In genomic region chr1:36320291-36320758, GRCh38 we compare ENCODE assay signal across 10 cellular contexts. TPM values are rescaled to one million over a fixed set of nuclear protein-coding genes. Genes with fewer than 3 reads are reported as not detected.
A peak's percentile ranks its signal among the peaks of the same experiment; 100 is the strongest.
DNase-seq lines count a peak whose midpoint lies in the region; ATAC-seq and TF ChIP-seq lines count a peak whose summit lies in the region.
"Had no signal": no experiment of that assay in that cellular context is flagged by ENCODE, and none has a peak within 500 bp of the region (broad histone marks: within the 10 kb centered on the region; RNA-seq: fewer than 3 reads in every experiment).

No MANE protein-coding gene starts in this region.

- no peak overlapping the region for H3K27ac Mint-ChIP-seq in T-helper 2 cell treated with Interferon-gamma antibody and Interleukin-4, amounts not matched to agents 5 μg/mL and 100 μg/mL, for 36 hours
- no peak overlapping the region for H3K27ac Mint-ChIP-seq in activated CD8-positive, alpha-beta T cell treated with anti-CD3 and anti-CD28 coated beads for 36 hours
- peak overlapping the region; percentile 68 to 70 for H3K27ac Mint-ChIP-seq in stimulated activated naive CD8-positive, alpha-beta T cell treated with anti-CD3 and anti-CD28 coated beads, Interleukin-15, amount 100 ng/mL, for 72 hours

- H3K27ac ChIP-seq in iPS DF 6.9 (ENCODE audit: low read length), result no peak overlapping the region
- H3K27ac ChIP-seq: HL-60 had no signal

- no CpG with 5 or more reads among the region's 16 CpGs for WGBS in iPS DF 6.9 (ENCODE audit: insufficient coverage, insufficient read length)

- H3K27me3 Mint-ChIP-seq in T-helper 2 cell treated with Interferon-gamma antibody and Interleukin-4, amounts not matched to agents 5 μg/mL and 100 μg/mL, for 36 hours (ENCODE audit: low read depth), result peaks cover 3% of the 10 kb centered on the region
- no peaks in the 10 kb centered on the region for H3K27me3 Mint-ChIP-seq in activated CD8-positive, alpha-beta T cell treated with anti-CD3 and anti-CD28 coated beads for 36 hours
- H3K27me3 Mint-ChIP-seq in stimulated activated naive CD8-positive, alpha-beta T cell treated with anti-CD3 and anti-CD28 coated beads, Interleukin-15, amount 100 ng/mL, for 72 hours, result peaks cover 8% of the 10 kb centered on the region

- H3K4me3 Mint-ChIP-seq in T-helper 2 cell treated with Interferon-gamma antibody and Interleukin-4, amounts not matched to agents 5 μg/mL and 100 μg/mL, for 36 hours, result peak overlapping the region; percentile 27
- peak overlapping the region; percentile 60 for H3K4me3 Mint-ChIP-seq in activated CD8-positive, alpha-beta T cell treated with anti-CD3 and anti-CD28 coated beads for 36 hours
- H3K4me3 Mint-ChIP-seq in stimulated activated naive CD8-positive, alpha-beta T cell treated with anti-CD3 and anti-CD28 coated beads, Interleukin-15, amount 100 ng/mL, for 72 hours, result peak overlapping the region; percentile 77 to 89

- POLR2A ChIA-PET in activated CD8-positive, alpha-beta T cell treated with anti-CD3 and anti-CD28 coated beads for 36 hours (lab: Charles Lee), result interaction anchor here (1.0 to 7.9 kb wide), 2 partner anchors 13 to 86 kb away, joined by 3 to 89 read pairs; partner anchors contain the start of gene SH3D21

- no peak for ATAC-seq in activated CD8-positive, alpha-beta T cell treated with anti-CD3 and anti-CD28 coated beads for 36 hours
- no peak for ATAC-seq in stimulated activated naive CD8-positive, alpha-beta T cell treated with anti-CD3 and anti-CD28 coated beads, Interleukin-15, amount 100 ng/mL, for 72 hours
- no peak for ATAC-seq in HG03097 (IDR thresholded peaks at IDR 0.05; ENCODE audit: low FRiP score, unreplicated experiment)
- ATAC-seq in GM21529 (IDR thresholded peaks at IDR 0.05; ENCODE audit: unreplicated experiment), result no peak

- peaks cover 13% of the 10 kb centered on the region for H3K36me3 Mint-ChIP-seq in T-helper 2 cell treated with Interferon-gamma antibody and Interleukin-4, amounts not matched to agents 5 μg/mL and 100 μg/mL, for 36 hours (ENCODE audit: low read depth)
- H3K36me3 Mint-ChIP-seq in activated CD8-positive, alpha-beta T cell treated with anti-CD3 and anti-CD28 coated beads for 36 hours (ENCODE audit: low read depth), result peaks cover 8% of the 10 kb centered on the region

- peaks cover 8% of the 10 kb centered on the region for H3K4me1 ChIP-seq in iPS DF 6.9 (ENCODE audit: control insufficient read depth, insufficient read depth, low read length)

- H3K4me3 ChIP-seq in iPS DF 6.9 (ENCODE audit: low read length), result peak overlapping the region; percentile 49

- no peaks in the 10 kb centered on the region for H3K9me3 Mint-ChIP-seq in T-helper 2 cell treated with Interferon-gamma antibody and Interleukin-4, amounts not matched to agents 5 μg/mL and 100 μg/mL, for 36 hours
- no peaks in the 10 kb centered on the region for H3K9me3 Mint-ChIP-seq in activated CD8-positive, alpha-beta T cell treated with anti-CD3 and anti-CD28 coated beads for 36 hours
- no peaks in the 10 kb centered on the region for H3K9me3 Mint-ChIP-seq in stimulated activated naive CD8-positive, alpha-beta T cell treated with anti-CD3 and anti-CD28 coated beads, Interleukin-15, amount 100 ng/mL, for 72 hours

- no peaks in the 10 kb centered on the region; the same call in 1 of the 2 replicates for H3K36me3 ChIP-seq in iPS DF 6.9 (ENCODE audit: control insufficient read depth, insufficient read depth, low read length)

- intact Hi-C loops in activated CD8-positive, alpha-beta T cell treated with anti-CD3 and anti-CD28 coated beads for 36 hours (cut with micrococcal nuclease), result no loop called here

- H3K9me3 ChIP-seq in iPS DF 6.9 (ENCODE audit: control insufficient read depth, insufficient read depth, low read length), result no peaks in the 10 kb centered on the region

- H3K27me3 ChIP-seq in iPS DF 6.9 (ENCODE audit: control insufficient read depth, insufficient read depth, low read length), result no peaks in the 10 kb centered on the region

- no peak for DNase-seq in T-helper 2 cell treated with Interferon-gamma antibody and Interleukin-4, amounts not matched to agents 5 μg/mL and 100 μg/mL, for 36 hours (ENCODE audit: low spot score)
- DNase-seq in T-helper 2 cell (no peak), iPS DF 6.9 (ENCODE audit: low read depth, low spot score) (no peak), DMS79 treated with DMSO at 0.1 percent for 48 hours (lab: John Stamatoyannopoulos, UW) (no peak)
- no peak for DNase-seq in activated CD8-positive, alpha-beta T cell treated with anti-CD3 and anti-CD28 coated beads for 36 hours
- DNase-seq in stimulated activated naive CD8-positive, alpha-beta T cell treated with anti-CD3 and anti-CD28 coated beads, Interleukin-15, amount 100 ng/mL, for 72 hours, result no peak
- DNase-seq: stimulated activated CD4-positive, alpha-beta T cell treated with anti-CD3 and anti-CD28 coated beads, Interleukin-2, amount 100 ng/mL, for 48 hours had no signal

- TF ChIP-seq CTCF in activated CD8-positive, alpha-beta T cell treated with anti-CD3 and anti-CD28 coated beads for 36 hours (IDR thresholded peaks at IDR 0.05), result no peak

- H3K4me1 Mint-ChIP-seq in T-helper 2 cell treated with Interferon-gamma antibody and Interleukin-4, amounts not matched to agents 5 μg/mL and 100 μg/mL, for 36 hours (ENCODE audit: low read depth), result peaks cover 17% of the 10 kb centered on the region
- H3K4me1 Mint-ChIP-seq in activated CD8-positive, alpha-beta T cell treated with anti-CD3 and anti-CD28 coated beads for 36 hours (ENCODE audit: low read depth), result peaks cover 27% of the 10 kb centered on the region
- H3K4me1 Mint-ChIP-seq in stimulated activated naive CD8-positive, alpha-beta T cell treated with anti-CD3 and anti-CD28 coated beads, Interleukin-15, amount 100 ng/mL, for 72 hours, result peaks cover 32% of the 10 kb centered on the region

- CTCF ChIA-PET in activated CD8-positive, alpha-beta T cell treated with anti-CD3 and anti-CD28 coated beads for 36 hours (lab: Charles Lee), result interaction anchor here (1.2 to 2.5 kb wide), 2 partner anchors 23 to 48 kb away, joined by 4 to 7 read pairs; no protein-coding TSS in a partner anchor

RNA-seq across cellular contexts. Expression of gene EVA1B, which starts 3.1 kb away (rescaled TPM):
- total RNA-seq in activated CD8-positive, alpha-beta T cell treated with anti-CD3 and anti-CD28 coated beads for 36 hours, result 1 to 10 TPM; 5.8 to 6.5 TPM

RNA-seq across cellular contexts. Expression of gene SH3D21, which starts 14.2 kb away (rescaled TPM):
- total RNA-seq in activated CD8-positive, alpha-beta T cell treated with anti-CD3 and anti-CD28 coated beads for 36 hours, result 10 to 100 TPM; 17.8 to 21.0 TPM

Comparison
In these comparisons a context has a peak if more than half of its experiments do, and no peak if none do; other contexts are left out.
1. H3K27ac Mint-ChIP-seq: peak in stimulated activated naive CD8-positive, alpha-beta T cell treated with anti-CD3 and anti-CD28 coated beads, Interleukin-15, amount 100 ng/mL, for 72 hours (2 of 2); none in T-helper 2 cell treated with Interferon-gamma antibody and Interleukin-4, amounts not matched to agents 5 μg/mL and 100 μg/mL, for 36 hours (single experiment) and activated CD8-positive, alpha-beta T cell treated with anti-CD3 and anti-CD28 coated beads for 36 hours (single experiment).
2. H3K4me3 Mint-ChIP-seq: peak in every context shown above with its lines; median percentile 83 in stimulated activated naive CD8-positive, alpha-beta T cell treated with anti-CD3 and anti-CD28 coated beads, Interleukin-15, amount 100 ng/mL, for 72 hours; 60 in activated CD8-positive, alpha-beta T cell treated with anti-CD3 and anti-CD28 coated beads for 36 hours; 27 in T-helper 2 cell treated with Interferon-gamma antibody and Interleukin-4, amounts not matched to agents 5 μg/mL and 100 μg/mL, for 36 hours.